In the genomic region with DNA sequence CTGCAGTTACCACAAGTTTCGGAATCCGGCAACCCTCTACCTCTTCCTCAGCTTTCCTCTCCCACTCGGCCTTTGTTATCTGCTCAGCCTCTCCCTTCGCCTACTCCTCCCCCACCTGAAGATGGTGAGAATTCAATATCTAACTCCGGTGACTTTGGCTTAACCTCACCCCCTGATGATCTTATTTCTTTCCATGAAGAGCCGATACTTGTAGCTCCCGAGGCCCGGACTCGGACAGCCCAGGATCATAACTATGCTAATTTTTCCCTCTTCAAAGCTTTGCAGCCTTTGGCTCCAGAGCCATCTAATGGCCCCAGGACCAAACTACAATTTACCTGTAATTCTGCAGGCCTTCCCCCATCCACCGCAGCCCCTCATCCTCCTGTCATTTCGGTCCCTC, we compare ENCODE assay signal across 8 cellular contexts. TPM values are rescaled to one million over a fixed set of nuclear protein-coding genes. Genes with fewer than 3 reads are reported as not detected.
A peak's percentile ranks its signal among the peaks of the same experiment; 100 is the strongest.
DNase-seq lines count a peak whose midpoint lies in the region; ATAC-seq and TF ChIP-seq lines count a peak whose summit lies in the region.

No MANE protein-coding gene starts in this region.

- no peak overlapping the region for H3K23ac ChIP-seq in trophoblast cell (ENCODE audit: low read length)

- no peak overlapping the region for H3K4me3 ChIP-seq in GM12865 (ENCODE audit: low read depth, low read length)
- H3K4me3 ChIP-seq in trophoblast cell (ENCODE audit: low read depth, low read length): no peak overlapping the region

- DNase-seq in GM12865 (ENCODE audit: low read depth): no peak
- peak; percentile 50 for DNase-seq in OCI-M1 (lab: John Stamatoyannopoulos, UW)
- DNase-seq in foreskin keratinocyte: no peak
- DNase-seq in trophoblast cell: peak in 1 of 2 donors; percentile 37
- DNase-seq in activated CD8-positive, alpha-beta memory T cell treated with anti-CD3 and anti-CD28 coated beads, Interleukin-2, amount 10 ng/mL, durations not matched to agents 7 days and 5 days: no peak
- DNase-seq in activated CD4-positive, alpha-beta T cell treated with anti-CD3 and anti-CD28 coated beads for 4 hours: no peak

- WGBS in trophoblast cell (ENCODE audit: extremely low coverage, insufficient coverage, insufficient read length): no CpG with 5 or more reads among the region's 11 CpGs

- TF ChIP-seq CTCF in GM12865 (IDR thresholded peaks at IDR 0.05; ENCODE audit: insufficient read depth, low read depth, low read length, missing control alignments) (peak; percentile 16), foreskin keratinocyte (conservative IDR thresholded peaks at IDR 0.05) (peak; percentile 63)

- H3K4me1 Mint-ChIP-seq in activated CD8-positive, alpha-beta memory T cell treated with anti-CD3 and anti-CD28 coated beads, Interleukin-2, amount 10 ng/mL, durations not matched to agents 7 days and 5 days: no peaks in the 10 kb centered on the region

- CTCF ChIA-PET in activated CD8-positive, alpha-beta memory T cell treated with anti-CD3 and anti-CD28 coated beads, Interleukin-2, amount 10 ng/mL, durations not matched to agents 7 days and 5 days (lab: Charles Lee): interaction anchor here (0.6 to 1.0 kb wide), 3 partner anchors 17 to 976 kb away, joined by 3 to 4 read pairs (median 3); no protein-coding TSS in a partner anchor

- no peak overlapping the region for H3K14ac ChIP-seq in trophoblast cell (ENCODE audit: low read length)

- H4K91ac ChIP-seq in trophoblast cell (ENCODE audit: low read depth, low read length): no peak overlapping the region

- H2AFZ ChIP-seq in trophoblast cell (ENCODE audit: insufficient read depth, low read length, poor library complexity): peak overlapping the region; percentile 11

- H3K4ac ChIP-seq in trophoblast cell (ENCODE audit: low read depth, low read length): no peak overlapping the region

- H3K79me1 ChIP-seq in trophoblast cell (ENCODE audit: low read length): no peaks in the 10 kb centered on the region

- no peak overlapping the region for H3K4me3 Mint-ChIP-seq in activated CD8-positive, alpha-beta memory T cell treated with anti-CD3 and anti-CD28 coated beads, Interleukin-2, amount 10 ng/mL, durations not matched to agents 7 days and 5 days

- H3K27ac ChIP-seq in foreskin keratinocyte (no peak overlapping the region), trophoblast cell (ENCODE audit: low read depth, low read length) (no peak overlapping the region)

- H3K79me2 ChIP-seq in trophoblast cell (ENCODE audit: control insufficient read depth, insufficient read depth, low read length, poor library complexity): no peaks in the 10 kb centered on the region

- H4K8ac ChIP-seq in trophoblast cell (ENCODE audit: low read depth, low read length): no peak overlapping the region

- peaks cover 4% of the 10 kb centered on the region for H3K9me3 Mint-ChIP-seq in activated CD8-positive, alpha-beta memory T cell treated with anti-CD3 and anti-CD28 coated beads, Interleukin-2, amount 10 ng/mL, durations not matched to agents 7 days and 5 days (ENCODE audit: low read depth)

- peaks cover 5% of the 10 kb centered on the region for H3K4me1 ChIP-seq in foreskin keratinocyte
- peaks cover 2 to 9% of the 10 kb centered on the region in 2 experiments for H3K4me1 ChIP-seq in trophoblast cell (ENCODE audit: control insufficient read depth in 1 of 2, insufficient read depth in 2 of 2, low read length in 2 of 2)

- peaks cover 55% of the 10 kb centered on the region for H3K27me3 Mint-ChIP-seq in activated CD8-positive, alpha-beta memory T cell treated with anti-CD3 and anti-CD28 coated beads, Interleukin-2, amount 10 ng/mL, durations not matched to agents 7 days and 5 days

- H3K18ac ChIP-seq in trophoblast cell (ENCODE audit: low read length): no peak overlapping the region

- no peak overlapping the region for H2BK5ac ChIP-seq in trophoblast cell (ENCODE audit: low read depth, low read length, poor library complexity)

- H2BK120ac ChIP-seq in trophoblast cell (ENCODE audit: insufficient read depth, low read length, poor library complexity): no peak overlapping the region

- H3K27me3 ChIP-seq in foreskin keratinocyte (peaks cover 10% of the 10 kb centered on the region), trophoblast cell (ENCODE audit: insufficient read depth, low read length) (no peaks in the 10 kb centered on the region)

- no peaks in the 10 kb centered on the region for H3K36me3 Mint-ChIP-seq in activated CD8-positive, alpha-beta memory T cell treated with anti-CD3 and anti-CD28 coated beads, Interleukin-2, amount 10 ng/mL, durations not matched to agents 7 days and 5 days

- no peak overlapping the region for H2AK5ac ChIP-seq in trophoblast cell (ENCODE audit: low read length)

- H4K12ac ChIP-seq in trophoblast cell (ENCODE audit: low read depth, low read length): no peak overlapping the region

- H3K27ac Mint-ChIP-seq in activated CD8-positive, alpha-beta memory T cell treated with anti-CD3 and anti-CD28 coated beads, Interleukin-2, amount 10 ng/mL, durations not matched to agents 7 days and 5 days: no peak overlapping the region

- H3K36me3 ChIP-seq in trophoblast cell (ENCODE audit: control insufficient read depth in 1 of 2, insufficient read depth in 2 of 2, low read length in 2 of 2): no peaks in the 10 kb centered on the region

- ATAC-seq in foreskin keratinocyte (peak; percentile 50), GM19324 (IDR thresholded peaks at IDR 0.05; ENCODE audit: low FRiP score, unreplicated experiment) (no peak), GM21737 (IDR thresholded peaks at IDR 0.05; ENCODE audit: unreplicated experiment) (no peak)
- ATAC-seq in activated CD8-positive, alpha-beta memory T cell treated with anti-CD3 and anti-CD28 coated beads, Interleukin-2, amount 10 ng/mL, durations not matched to agents 7 days and 5 days: no peak

- no peaks in the 10 kb centered on the region for H3K9me3 ChIP-seq in trophoblast cell (ENCODE audit: insufficient read depth, low read depth, low read length)

- H3K4me2 ChIP-seq in trophoblast cell (ENCODE audit: low read length): peak overlapping the region; percentile 47

- H3K9ac ChIP-seq in trophoblast cell (ENCODE audit: low read length): no peak overlapping the region

- no peak overlapping the region for H2BK12ac ChIP-seq in trophoblast cell (ENCODE audit: low read length)

RNA-seq across cellular contexts. Expression of a gene that starts 32.0 kb away (rescaled TPM):
- 34.7 and 35.6 TPM in 2 replicates for total RNA-seq in foreskin keratinocyte
- polyA plus RNA-seq in foreskin keratinocyte: 49.9 and 52.1 TPM in 2 replicates
- 53.9 and 57.1 TPM in 2 replicates for polyA plus RNA-seq in trophoblast cell (2013)
- 10 to 100 TPM; 10.2 to 21.1 TPM for total RNA-seq in activated CD8-positive, alpha-beta memory T cell treated with anti-CD3 and anti-CD28 coated beads, Interleukin-2, amount 10 ng/mL, durations not matched to agents 7 days and 5 days
